10 cellular contexts compared by ENCODE assay signal in the genomic region with DNA sequence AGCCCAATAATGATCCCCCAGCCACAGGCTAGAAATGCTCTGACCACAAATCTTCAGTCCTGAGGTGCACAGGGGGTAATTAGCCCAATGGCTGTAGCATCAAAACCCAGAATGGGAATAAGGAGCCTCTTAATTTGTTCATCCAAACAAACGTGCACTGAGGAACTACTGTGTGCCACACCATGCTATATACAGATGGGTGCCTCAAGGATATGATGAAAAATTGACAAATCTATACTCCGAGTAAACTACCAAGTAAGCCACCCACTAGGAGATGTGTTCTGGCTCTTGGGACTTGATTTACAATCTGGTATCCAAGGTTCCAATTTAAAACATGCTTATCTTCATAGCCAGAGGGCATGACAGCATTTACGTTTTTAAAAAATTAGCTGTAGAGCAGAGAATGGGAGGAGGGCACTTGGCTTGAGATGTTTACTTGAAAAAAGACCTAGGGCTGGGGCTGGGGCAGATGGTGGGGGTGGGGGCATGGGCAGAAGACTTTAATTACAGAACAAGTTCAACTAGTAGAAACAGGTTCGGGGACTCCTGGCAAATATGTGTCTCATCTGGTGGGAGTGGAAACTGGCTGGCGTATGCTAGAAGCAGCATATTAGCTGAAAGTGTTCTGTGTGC. TPM values are rescaled to one million over a fixed set of nuclear protein-coding genes. Genes with fewer than 3 reads are reported as not detected.
DNase-seq lines count a peak whose midpoint lies in the region; ATAC-seq and TF ChIP-seq lines count a peak whose summit lies in the region.
"Had no signal": no experiment of that assay in that cellular context is flagged by ENCODE, and none has a peak within 500 bp of the region (broad histone marks: within the 10 kb centered on the region; RNA-seq: fewer than 3 reads in every experiment).

No MANE protein-coding gene starts in this region.

- no peaks in the 10 kb centered on the region for H3K9me3 Mint-ChIP-seq in natural killer cell
- H3K9me3 Mint-ChIP-seq: CD14-positive monocyte had no signal

- peak overlapping the region; percentile 74 for H2BK12ac ChIP-seq in trophoblast cell (ENCODE audit: low read length)

- H3K79me1 ChIP-seq in trophoblast cell (ENCODE audit: low read length): peaks cover 5% of the 10 kb centered on the region

- H3K4me1 Mint-ChIP-seq in natural killer cell: peaks cover 29 to 36% of the 10 kb centered on the region in 2 donors

- no peak for ATAC-seq in natural killer cell

- no peak overlapping the region for H3K4ac ChIP-seq in trophoblast cell (ENCODE audit: low read depth, low read length)

- no peak overlapping the region for H3K18ac ChIP-seq in trophoblast cell (ENCODE audit: low read length)

- intact Hi-C loops in adrenal gland (cut with DNase I): no loop called here
- intact Hi-C loops in natural killer cell (cut with micrococcal nuclease): no loop called here

- H4K12ac ChIP-seq in trophoblast cell (ENCODE audit: low read depth, low read length): no peak overlapping the region

- H3K27me3 ChIP-seq in adrenal gland (no peaks in the 10 kb centered on the region), trophoblast cell (ENCODE audit: insufficient read depth, low read length) (no peaks in the 10 kb centered on the region)

- peak overlapping the region in 3 of 5 donors; percentile 24 to 67 (median 58) for H3K27ac ChIP-seq in adrenal gland
- peak overlapping the region; percentile 43 for H3K27ac ChIP-seq in trophoblast cell (ENCODE audit: low read depth, low read length)

- peak overlapping the region; percentile 22 for H4K91ac ChIP-seq in trophoblast cell (ENCODE audit: low read depth, low read length)

- H3K36me3 Mint-ChIP-seq in natural killer cell: no peaks in the 10 kb centered on the region
- H3K36me3 Mint-ChIP-seq: CD14-positive monocyte had no signal

- H3K9ac ChIP-seq in trophoblast cell (ENCODE audit: low read length): no peak overlapping the region

- H2BK5ac ChIP-seq in trophoblast cell (ENCODE audit: low read depth, low read length, poor library complexity): peak overlapping the region; percentile 78

- no peaks in the 10 kb centered on the region for H3K36me3 ChIP-seq in adrenal gland (replicated peaks in 1 of 2)
- H3K36me3 ChIP-seq in trophoblast cell (ENCODE audit: control insufficient read depth in 1 of 2, insufficient read depth in 2 of 2, low read length in 2 of 2): peaks cover 0 to 1% of the 10 kb centered on the region in 2 experiments

- DNase-seq in DMS 273 (lab: John Stamatoyannopoulos, UW; ENCODE audit: unreplicated experiment) (peak; percentile 88), LNCaP clone FGC (ENCODE audit: low read depth) (peak; percentile 62), adrenal gland (no peak), trophoblast cell (peak; percentile 79 to 91), natural killer cell (no peak), HK-2 (ENCODE audit: unreplicated experiment) (no peak), NOMO-1 treated with DMSO at 0.1 percent for 48 hours (lab: John Stamatoyannopoulos, UW; ENCODE audit: unreplicated experiment) (no peak)
- DNase-seq: NCI-H526 treated with DMSO at 0.1 percent for 48 hours, T-helper 2 cell had no signal

- no peaks in the 10 kb centered on the region for H3K79me2 ChIP-seq in trophoblast cell (ENCODE audit: control insufficient read depth, insufficient read depth, low read length, poor library complexity)

- H3K14ac ChIP-seq in trophoblast cell (ENCODE audit: low read length): no peak overlapping the region

- H3K4me3 Mint-ChIP-seq in natural killer cell: no peak overlapping the region
- H3K4me3 Mint-ChIP-seq: CD14-positive monocyte had no signal

- no peak overlapping the region for H3K27ac Mint-ChIP-seq in natural killer cell
- H3K27ac Mint-ChIP-seq: CD14-positive monocyte had no signal

- peak overlapping the region; percentile 88 for H2BK120ac ChIP-seq in trophoblast cell (ENCODE audit: insufficient read depth, low read length, poor library complexity)

- no peak overlapping the region for H2AFZ ChIP-seq in trophoblast cell (ENCODE audit: insufficient read depth, low read length, poor library complexity)

- no peak for TF ChIP-seq POLR2A in adrenal gland (IDR thresholded peaks at IDR 0.05)

- H3K9me3 ChIP-seq in adrenal gland (replicated peaks in 1 of 3) (no peaks in the 10 kb centered on the region), trophoblast cell (ENCODE audit: insufficient read depth, low read depth, low read length) (no peaks in the 10 kb centered on the region)

- H3K4me2 ChIP-seq in trophoblast cell (ENCODE audit: low read length): peak overlapping the region; percentile 46

- no peak overlapping the region for H2AK5ac ChIP-seq in trophoblast cell (ENCODE audit: low read length)

- H3K4me1 ChIP-seq in adrenal gland (replicated peaks in 1 of 2) (peaks cover 22 to 35% of the 10 kb centered on the region in 2 donors), trophoblast cell (ENCODE audit: control insufficient read depth in 1 of 2, insufficient read depth in 2 of 2, low read length in 2 of 2) (peaks cover 11 to 12% of the 10 kb centered on the region in 2 experiments)

- no peak for TF ChIP-seq CTCF in LNCaP clone FGC (IDR thresholded peaks at IDR 0.05; ENCODE audit: control insufficient read depth, extremely low read depth, insufficient read depth)
- no peak for TF ChIP-seq CTCF in adrenal gland (IDR thresholded peaks at IDR 0.05)
- TF ChIP-seq CTCF in natural killer cell (IDR thresholded peaks at IDR 0.05): no peak

- H4K8ac ChIP-seq in trophoblast cell (ENCODE audit: low read depth, low read length): peak overlapping the region; percentile 23

- H3K23ac ChIP-seq in trophoblast cell (ENCODE audit: low read length): no peak overlapping the region

- H3K4me3 ChIP-seq in LNCaP clone FGC (ENCODE audit: low read depth, low read length): no peak overlapping the region
- no peak overlapping the region for H3K4me3 ChIP-seq in adrenal gland
- H3K4me3 ChIP-seq in trophoblast cell (ENCODE audit: low read depth, low read length): no peak overlapping the region

- H3K27me3 Mint-ChIP-seq in natural killer cell (ENCODE audit: low read depth in 2 of 2): no peaks in the 10 kb centered on the region

- 69 to 73% (median 70%) methylated on average over 5 of the region's 5 CpGs for WGBS in adrenal gland, 4 donors
- WGBS in trophoblast cell (ENCODE audit: extremely low coverage, insufficient coverage, insufficient read length): no CpG with 5 or more reads among the region's 5 CpGs

RNA-seq across cellular contexts. Expression of a gene that starts 9.3 kb away (rescaled TPM):
- total RNA-seq in adrenal gland (100 to 1,000 TPM in 1 of 8 donors, 10 to 100 TPM in 7; 49.4 to 110 (median 70.4) TPM), natural killer cell (100 to 1,000 TPM; 112 to 211 (median 135) TPM)
- polyA plus RNA-seq in adrenal gland: 100 to 1,000 TPM in 1 of 3 donors, 10 to 100 TPM in 2; 26.6 to 122 (median 33.9) TPM
- polyA plus RNA-seq in trophoblast cell (2013): 21.0 and 22.3 TPM in 2 replicates

Comparison
In these comparisons a context has a peak if more than half of its experiments do, and no peak if none do; other contexts are left out.
1. DNase-seq: peak in DMS 273 (single experiment), LNCaP clone FGC (single experiment) and trophoblast cell (2 of 2); none in adrenal gland (0 of 7), natural killer cell (single experiment), HK-2 (single experiment) and NOMO-1 treated with DMSO at 0.1 percent for 48 hours (single experiment).